ENCODE assay signal across 21 cellular contexts in the genomic region with DNA sequence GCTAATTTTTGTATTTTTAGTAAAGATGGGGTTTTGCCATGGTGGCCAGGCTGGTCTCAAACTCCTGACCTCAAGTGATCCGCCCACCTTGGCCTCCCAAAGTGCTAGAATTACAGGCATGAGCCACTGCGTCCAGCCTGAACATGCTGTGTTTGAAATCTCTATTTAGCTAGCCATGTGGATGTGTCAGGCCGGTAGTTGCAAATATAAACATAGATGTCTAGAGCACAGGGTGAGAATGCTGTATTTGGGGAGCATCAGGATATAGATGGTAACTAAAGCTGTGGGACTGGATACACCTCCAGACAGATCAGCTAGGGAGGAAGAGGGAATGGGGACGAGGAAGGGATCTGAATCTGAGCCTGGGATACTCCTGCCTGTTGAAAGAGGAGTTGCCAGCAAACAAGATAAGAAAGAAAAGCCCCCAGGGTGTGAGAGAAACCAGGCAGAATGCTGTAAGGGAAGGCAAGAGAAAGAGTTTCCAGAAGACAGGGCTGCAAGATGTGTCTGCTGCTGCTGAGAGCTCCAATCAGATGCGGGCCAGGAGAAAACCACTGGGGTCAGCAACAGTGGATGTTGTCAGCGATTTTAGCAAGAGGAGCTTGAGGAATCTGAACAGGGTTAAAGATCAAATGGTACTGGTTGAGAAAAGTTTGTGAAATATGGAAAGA.
DNase-seq lines count a peak whose midpoint lies in the region; ATAC-seq and TF ChIP-seq lines count a peak whose summit lies in the region.
"Had no signal": no experiment of that assay in that cellular context is flagged by ENCODE, and none has a peak within 500 bp of the region (broad histone marks: within the 10 kb centered on the region; RNA-seq: fewer than 3 reads in every experiment).

No MANE protein-coding gene starts in this region.

- H3K4me1 ChIP-seq in breast epithelium (no peaks in the 10 kb centered on the region), endodermal cell (ENCODE audit: control insufficient read depth, insufficient read depth, low read length) (peaks cover 2% of the 10 kb centered on the region), tibial artery (peaks cover 0 to 11% (median 5%) of the 10 kb centered on the region in 4 donors)
- no peaks in the 10 kb centered on the region for H3K4me1 ChIP-seq in naive thymus-derived CD4-positive, alpha-beta T cell (ENCODE audit: control insufficient read depth in 2 of 2, insufficient read depth in 2 of 2, low read length in 2 of 2)
- H3K4me1 ChIP-seq: left ventricle myocardium inferior had no signal

- no TSS peak for BruUV-seq in MCF 10A (replicated peaks; lab: Mats Ljungman, UMichigan)

- in situ Hi-C loops in G401 (cut with HindIII; ENCODE audit: low sequenced_read_pairs) = no loop called here

- H3K27me3 Mint-ChIP-seq in MCF 10A (ENCODE audit: insufficient read depth, unreplicated experiment) (no peaks in the 10 kb centered on the region), endodermal cell (ENCODE audit: insufficient read depth) (no peaks in the 10 kb centered on the region)
- peaks cover 3 to 12% (median 10%) of the 10 kb centered on the region in 5 donors for H3K27me3 Mint-ChIP-seq in naive thymus-derived CD4-positive, alpha-beta T cell
- H3K27me3 Mint-ChIP-seq: activated CD8-positive, alpha-beta memory T cell treated with anti-CD3 and anti-CD28 coated beads, Interleukin-2, amount 10 ng/mL, durations not matched to agents 7 days and 5 days had no signal

- no peak overlapping the region for H3K9ac ChIP-seq in endodermal cell (ENCODE audit: extremely low read depth, low read length, poor library complexity, severe bottlenecking)

- H3K9me3 Mint-ChIP-seq in MCF 10A (ENCODE audit: unreplicated experiment) = no peaks in the 10 kb centered on the region
- no peaks in the 10 kb centered on the region for H3K9me3 Mint-ChIP-seq in endodermal cell
- peaks cover 0 to 5% (median 0%) of the 10 kb centered on the region in 11 donors for H3K9me3 Mint-ChIP-seq in naive thymus-derived CD4-positive, alpha-beta T cell
- H3K9me3 Mint-ChIP-seq: activated naive CD4-positive, alpha-beta T cell treated with anti-CD3 and anti-CD28 coated beads, Interleukin-2, amount 50 U/mL, for 72 hours had no signal

- H3K36me3 Mint-ChIP-seq in MCF 10A (ENCODE audit: insufficient read depth, unreplicated experiment) = peaks cover 3% of the 10 kb centered on the region
- no peaks in the 10 kb centered on the region for H3K36me3 Mint-ChIP-seq in endodermal cell (ENCODE audit: low read depth)
- no peaks in the 10 kb centered on the region for H3K36me3 Mint-ChIP-seq in naive thymus-derived CD4-positive, alpha-beta T cell
- H3K36me3 Mint-ChIP-seq: activated CD8-positive, alpha-beta memory T cell treated with anti-CD3 and anti-CD28 coated beads, Interleukin-2, amount 10 ng/mL, durations not matched to agents 7 days and 5 days; activated naive CD4-positive, alpha-beta T cell treated with anti-CD3 and anti-CD28 coated beads, Interleukin-2, amount 50 U/mL, for 72 hours had no signal

- intact Hi-C loops in breast epithelium (cut with DNase I; ENCODE audit: low total_unique reads) (no loop called here), MCF 10A (cut with micrococcal nuclease) (no loop called here), tibial artery (cut with DNase I; ENCODE audit: low total_unique reads) (no loop called here)
- intact Hi-C loops in naive thymus-derived CD4-positive, alpha-beta T cell (cut with micrococcal nuclease) = no loop called here

- H3K9me3 ChIP-seq in breast epithelium = no peaks in the 10 kb centered on the region
- H3K9me3 ChIP-seq in endodermal cell (ENCODE audit: control insufficient read depth, low read length) = no peaks in the 10 kb centered on the region
- H3K9me3 ChIP-seq in tibial artery = no peaks in the 10 kb centered on the region
- no peaks in the 10 kb centered on the region for H3K9me3 ChIP-seq in naive thymus-derived CD4-positive, alpha-beta T cell (ENCODE audit: control insufficient read depth in 2 of 3, low read length in 3 of 3)
- H3K9me3 ChIP-seq: Caco-2, gastroesophageal sphincter, left ventricle myocardium inferior had no signal

- H3K27ac Mint-ChIP-seq in MCF 10A (ENCODE audit: low read depth, unreplicated experiment) (no peak overlapping the region), endodermal cell (no peak overlapping the region)
- H3K27ac Mint-ChIP-seq in naive thymus-derived CD4-positive, alpha-beta T cell = no peak overlapping the region
- H3K27ac Mint-ChIP-seq: activated CD8-positive, alpha-beta memory T cell treated with anti-CD3 and anti-CD28 coated beads, Interleukin-2, amount 10 ng/mL, durations not matched to agents 7 days and 5 days; activated naive CD4-positive, alpha-beta T cell treated with anti-CD3 and anti-CD28 coated beads, Interleukin-2, amount 50 U/mL, for 72 hours had no signal

- no peak for TF ChIP-seq CTCF in breast epithelium (IDR thresholded peaks at IDR 0.05)
- TF ChIP-seq CTCF in MCF 10A (IDR thresholded peaks at IDR 0.05; ENCODE audit: unreplicated experiment) = no peak
- no peak for TF ChIP-seq CTCF in endodermal cell (conservative IDR thresholded peaks at IDR 0.05)
- no peak for TF ChIP-seq CTCF in tibial artery (IDR thresholded peaks at IDR 0.05)

- CTCF ChIA-PET in MCF 10A (lab: Yijun Ruan, JAX) = interaction anchor here (0.6 to 1.3 kb wide), 5 partner anchors 14 to 249 kb away, joined by 3 to 6 read pairs (median 3); no protein-coding TSS in a partner anchor
- CTCF ChIA-PET in naive thymus-derived CD4-positive, alpha-beta T cell (lab: Charles Lee) = interaction anchor here (0.7 kb wide), 1 partner anchor 110 kb away, joined by 3 read pairs; no protein-coding TSS in a partner anchor

- no peak for ATAC-seq in naive thymus-derived CD4-positive, alpha-beta T cell
- ATAC-seq: activated CD8-positive, alpha-beta memory T cell treated with anti-CD3 and anti-CD28 coated beads, Interleukin-2, amount 10 ng/mL, durations not matched to agents 7 days and 5 days; activated naive CD4-positive, alpha-beta T cell treated with anti-CD3 and anti-CD28 coated beads, Interleukin-2, amount 50 U/mL, for 72 hours; gastroesophageal sphincter had no signal

- H3K27ac ChIP-seq in breast epithelium (peak overlapping the region; percentile 32 to 36), endodermal cell (ENCODE audit: low read depth, low read length) (peak overlapping the region; percentile 66), tibial artery (peak overlapping the region; percentile 10 to 30)
- no peak overlapping the region for H3K27ac ChIP-seq in naive thymus-derived CD4-positive, alpha-beta T cell (ENCODE audit: low read depth, low read length)
- H3K27ac ChIP-seq: coronary artery, gastroesophageal sphincter, left ventricle myocardium inferior had no signal

- H3K4me3 Mint-ChIP-seq in MCF 10A (ENCODE audit: unreplicated experiment) = no peak overlapping the region
- no peak overlapping the region for H3K4me3 Mint-ChIP-seq in endodermal cell
- no peak overlapping the region for H3K4me3 Mint-ChIP-seq in naive thymus-derived CD4-positive, alpha-beta T cell
- H3K4me3 Mint-ChIP-seq: activated CD8-positive, alpha-beta memory T cell treated with anti-CD3 and anti-CD28 coated beads, Interleukin-2, amount 10 ng/mL, durations not matched to agents 7 days and 5 days had no signal

- POLR2A ChIA-PET in MCF 10A (lab: Yijun Ruan, JAX) = interaction anchor here (0.6 to 1.4 kb wide), 4 partner anchors 9 to 50 kb away, joined by 3 to 4 read pairs (median 3); no protein-coding TSS in a partner anchor
- POLR2A ChIA-PET in naive thymus-derived CD4-positive, alpha-beta T cell (lab: Charles Lee) = no interaction called here

- H3K27me3 ChIP-seq in breast epithelium (no peaks in the 10 kb centered on the region), endodermal cell (ENCODE audit: control insufficient read depth, insufficient read depth, low read length, poor library complexity, severe bottlenecking) (no peaks in the 10 kb centered on the region), tibial artery (no peaks in the 10 kb centered on the region)
- H3K27me3 ChIP-seq in naive thymus-derived CD4-positive, alpha-beta T cell (ENCODE audit: control insufficient read depth in 2 of 2, insufficient read depth in 2 of 2, low read length in 2 of 2) = no peaks in the 10 kb centered on the region
- H3K27me3 ChIP-seq: gastroesophageal sphincter had no signal

- DNase-seq in breast epithelium (ENCODE audit: low spot score in 2 of 2) = no peak
- DNase-seq in MCF 10A (ENCODE audit: unreplicated experiment) = no peak
- peak; percentile 53 for DNase-seq in endodermal cell
- DNase-seq in left kidney (ENCODE audit: low read depth, low spot score) = peak; percentile 20
- DNase-seq in tibial artery = no peak
- no peak for DNase-seq in G401 (ENCODE audit: low spot score)
- no peak for DNase-seq in activated CD8-positive, alpha-beta memory T cell treated with anti-CD3 and anti-CD28 coated beads, Interleukin-2, amount 50 U/mL, for 4 hours
- no peak for DNase-seq in naive thymus-derived CD4-positive, alpha-beta T cell
- DNase-seq: 8988T; activated CD8-positive, alpha-beta memory T cell treated with anti-CD3 and anti-CD28 coated beads, Interleukin-2, amount 10 ng/mL, durations not matched to agents 7 days and 5 days; HCEC 1CT; left ventricle myocardium inferior; NCI-H2171; NCI-H748 treated with DMSO at 0.1 percent for 48 hours; retina; Right ventricle myocardium superior; SW 1271 had no signal

- H3K36me3 ChIP-seq in breast epithelium (no peaks in the 10 kb centered on the region), endodermal cell (ENCODE audit: control insufficient read depth, insufficient read depth, low read length) (no peaks in the 10 kb centered on the region), tibial artery (no peaks in the 10 kb centered on the region)
- no peaks in the 10 kb centered on the region for H3K36me3 ChIP-seq in naive thymus-derived CD4-positive, alpha-beta T cell (ENCODE audit: control insufficient read depth in 2 of 3, insufficient read depth in 3 of 3, low read length in 3 of 3)
- H3K36me3 ChIP-seq: gastroesophageal sphincter, left ventricle myocardium inferior had no signal

- TF ChIP-seq POLR2A in breast epithelium (IDR thresholded peaks at IDR 0.05) = no peak

- WGBS in endodermal cell (ENCODE audit: insufficient coverage in 1 of 2, insufficient read length in 1 of 2), 2 experiments = 81 to 84% methylated on average over 6 of the region's 6 CpGs

- H3K4me3 ChIP-seq in breast epithelium = no peak overlapping the region
- H3K4me3 ChIP-seq in endodermal cell (ENCODE audit: low read length) = no peak overlapping the region
- no peak overlapping the region for H3K4me3 ChIP-seq in tibial artery
- H3K4me3 ChIP-seq in naive thymus-derived CD4-positive, alpha-beta T cell (ENCODE audit: low read length) = no peak overlapping the region
- H3K4me3 ChIP-seq: coronary artery, gastroesophageal sphincter, left ventricle myocardium inferior had no signal

- H3K4me1 Mint-ChIP-seq in MCF 10A (ENCODE audit: insufficient read depth, unreplicated experiment) (peaks cover 4% of the 10 kb centered on the region), endodermal cell (no peaks in the 10 kb centered on the region)
- H3K4me1 Mint-ChIP-seq in naive thymus-derived CD4-positive, alpha-beta T cell = no peaks in the 10 kb centered on the region
- H3K4me1 Mint-ChIP-seq: activated CD8-positive, alpha-beta memory T cell treated with anti-CD3 and anti-CD28 coated beads, Interleukin-2, amount 10 ng/mL, durations not matched to agents 7 days and 5 days had no signal

Comparison
In these comparisons a context has a peak if more than half of its experiments do, and no peak if none do; other contexts are left out.
1. DNase-seq: peak in endodermal cell (single experiment) and left kidney (single experiment); none in breast epithelium (0 of 2), MCF 10A (single experiment), tibial artery (0 of 2), G401 (single experiment), activated CD8-positive, alpha-beta memory T cell treated with anti-CD3 and anti-CD28 coated beads, Interleukin-2, amount 50 U/mL, for 4 hours (single experiment) and naive thymus-derived CD4-positive, alpha-beta T cell (0 of 9).